ENCODE assay signal across 8 cellular contexts in the genomic region with DNA sequence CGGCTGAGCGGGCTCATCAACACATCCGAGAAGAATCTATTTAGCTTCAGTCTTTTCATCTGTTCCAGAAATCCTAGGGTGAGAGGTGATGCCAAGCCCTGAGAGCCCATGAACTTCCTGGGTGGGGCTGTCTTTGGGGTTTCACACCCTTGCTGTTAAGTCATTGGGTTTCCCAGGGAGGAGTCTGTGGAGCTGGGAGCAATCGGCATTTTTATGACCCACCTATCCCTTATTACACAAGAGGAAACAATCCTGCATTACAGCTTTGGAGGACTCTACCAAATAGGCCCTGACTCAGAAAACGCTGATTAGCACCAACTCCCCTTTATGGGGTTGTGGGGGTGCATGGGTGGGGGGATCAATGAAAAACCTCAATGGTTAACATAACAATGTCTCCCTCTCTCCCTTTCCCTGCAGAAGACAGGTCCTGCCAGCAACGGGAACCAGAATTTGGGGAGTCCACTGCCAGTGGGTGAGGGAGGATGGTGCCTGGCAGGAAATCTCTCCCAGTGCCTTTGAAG. TPM values are rescaled to one million over a fixed set of nuclear protein-coding genes. Genes with fewer than 3 reads are reported as not detected.
A peak's percentile ranks its signal among the peaks of the same experiment; 100 is the strongest.
DNase-seq lines count a peak whose midpoint lies in the region; ATAC-seq and TF ChIP-seq lines count a peak whose summit lies in the region.

No MANE protein-coding gene starts in this region.

- ATAC-seq in naive B cell (ENCODE audit: low read depth in 2 of 2): no peak
- ATAC-seq in GM19463 (IDR thresholded peaks at IDR 0.05; ENCODE audit: unreplicated experiment): no peak

- H3K36me3 ChIP-seq in BLaER1 (peaks cover 95% of the 10 kb centered on the region), HUES64 (ENCODE audit: insufficient read depth, low read length) (peaks cover 100% of the 10 kb centered on the region), colonic mucosa (peaks cover 47% of the 10 kb centered on the region), SK-N-SH (replicated peaks in 1 of 2; ENCODE audit: control insufficient read depth in 1 of 2, insufficient read depth in 2 of 2, low read length in 1 of 2) (peaks cover 25 to 75% of the 10 kb centered on the region in 2 experiments)

- CTCF ChIA-PET in SK-N-SH (lab: Yijun Ruan, JAX): interaction anchor here (1.1 to 1.6 kb wide), 3 partner anchors 9 to 552 kb away, joined by 3 read pairs; no protein-coding TSS in a partner anchor

- TF ChIP-seq CTCF in colonic mucosa (IDR thresholded peaks at IDR 0.05): no peak
- no peak for TF ChIP-seq CTCF in SK-N-SH (IDR thresholded peaks at IDR 0.05)

- peaks cover 44 to 55% of the 10 kb centered on the region in 2 donors for H3K36me3 Mint-ChIP-seq in naive B cell

- no peaks in the 10 kb centered on the region for H3K9me3 ChIP-seq in BLaER1
- H3K9me3 ChIP-seq in HUES64 (ENCODE audit: insufficient read depth, low read depth, low read length): no peaks in the 10 kb centered on the region
- no peaks in the 10 kb centered on the region for H3K9me3 ChIP-seq in colonic mucosa
- H3K9me3 ChIP-seq in SK-N-SH: no peaks in the 10 kb centered on the region

- H3K27ac ChIP-seq in BLaER1 (no peak overlapping the region; the same call in 1 of the 2 replicates), HUES64 (ENCODE audit: low read depth, low read length) (peak overlapping the region; percentile 41), colonic mucosa (peak overlapping the region; percentile 81), SK-N-SH (ENCODE audit: low read depth in 2 of 2, low read length in 1 of 2) (no peak overlapping the region)

- peak overlapping the region in 2 of 8 donors; percentile 43 to 52 for H3K4me3 Mint-ChIP-seq in naive B cell

- H3K27me3 Mint-ChIP-seq in naive B cell: no peaks in the 10 kb centered on the region

- POLR2A ChIA-PET in SK-N-SH (lab: Yijun Ruan, JAX): interaction anchor here (1.6 kb wide), 1 partner anchor 10 kb away, joined by 3 read pairs; no protein-coding TSS in a partner anchor

- WGBS in HUES64: 81% methylated on average over 5 of the region's 6 CpGs
- 85% methylated on average over 6 of the region's 6 CpGs for WGBS in SK-N-SH (ENCODE audit: low lambda C conversion rate)

- H3K4me1 Mint-ChIP-seq in naive B cell: peaks cover 16 to 56% (median 37%) of the 10 kb centered on the region in 3 donors

- H3F3A ChIP-seq in SK-N-SH (replicated peaks; ENCODE audit: insufficient read depth): no peaks in the 10 kb centered on the region

- H3K4me1 ChIP-seq in BLaER1: peaks cover 65% of the 10 kb centered on the region
- H3K4me1 ChIP-seq in HUES64 (ENCODE audit: insufficient read depth, low read length): no peaks in the 10 kb centered on the region
- peaks cover 13% of the 10 kb centered on the region for H3K4me1 ChIP-seq in colonic mucosa
- H3K4me1 ChIP-seq in SK-N-SH (ENCODE audit: control insufficient read depth in 1 of 2, insufficient read depth in 2 of 2, low read depth in 1 of 2, low read length in 1 of 2): no peaks in the 10 kb centered on the region; a peak in 1 of 4 replicates

- no peaks in the 10 kb centered on the region for H3K9me2 ChIP-seq in SK-N-SH

- no peak overlapping the region for H3K4me3 ChIP-seq in BLaER1
- no peak overlapping the region for H3K4me3 ChIP-seq in HUES64 (ENCODE audit: low read length)
- H3K4me3 ChIP-seq in colonic mucosa: no peak overlapping the region
- no peak overlapping the region for H3K4me3 ChIP-seq in SK-N-SH (ENCODE audit: low read depth in 2 of 2, low read length in 1 of 2)

- no peak for TF ChIP-seq EP300 in SK-N-SH (IDR thresholded peaks at IDR 0.05; ENCODE audit: borderline replicate concordance in 1 of 2, low read depth in 1 of 2, low read length in 1 of 2)

- H3K4me2 ChIP-seq in BLaER1 (peak overlapping the region; percentile 86), SK-N-SH (no peak overlapping the region)

- H4K20me1 ChIP-seq in BLaER1 (peaks cover 80% of the 10 kb centered on the region), SK-N-SH (ENCODE audit: insufficient read depth) (no peaks in the 10 kb centered on the region)

- H3K9ac ChIP-seq in BLaER1: no peak overlapping the region
- no peak overlapping the region for H3K9ac ChIP-seq in HUES64 (ENCODE audit: low read depth, low read length)
- peak overlapping the region in 1 of 2 donors; percentile 83 for H3K9ac ChIP-seq in colonic mucosa (ENCODE audit: low read depth in 2 of 2, low read length in 2 of 2)
- no peak overlapping the region for H3K9ac ChIP-seq in SK-N-SH

- intact Hi-C loops in colonic mucosa (cut with DNase I): no loop called here

- H3K27me3 ChIP-seq in BLaER1 (no peaks in the 10 kb centered on the region), HUES64 (ENCODE audit: insufficient read depth, low read length) (no peaks in the 10 kb centered on the region), colonic mucosa (no peaks in the 10 kb centered on the region), SK-N-SH (ENCODE audit: insufficient read depth) (no peaks in the 10 kb centered on the region)

- TF ChIP-seq RAD21 in SK-N-SH (IDR thresholded peaks at IDR 0.05; ENCODE audit: low read length): no peak

- peaks cover 0 to 5% (median 0%) of the 10 kb centered on the region in 7 donors for H3K9me3 Mint-ChIP-seq in naive B cell

- peaks cover 3% of the 10 kb centered on the region; the same call in 1 of the 2 replicates for H3K79me2 ChIP-seq in SK-N-SH (ENCODE audit: insufficient read depth)

- no peak overlapping the region for H2AFZ ChIP-seq in SK-N-SH (ENCODE audit: low read depth)

- peak; percentile 88 for DNase-seq in colonic mucosa
- DNase-seq in naive B cell: no peak
- no peak for DNase-seq in amygdala (lab: John Stamatoyannopoulos, UW)
- no peak for DNase-seq in SK-N-SH
- DNase-seq in NCI-H1092 (lab: John Stamatoyannopoulos, UW): no peak

- peak overlapping the region; percentile 54 to 94 (median 90) for H3K27ac Mint-ChIP-seq in naive B cell

TF ChIP-seq in SK-N-SH, 30 proteins besides CTCF, POLR2A, EP300 and RAD21:
- TF ChIP-seq FOXJ3 (CRISPR knock-in tag; IDR thresholded peaks at IDR 0.05): no peak
- TF ChIP-seq NFIC (IDR thresholded peaks at IDR 0.05; ENCODE audit: borderline replicate concordance): no peak
- TF ChIP-seq GABPA (IDR thresholded peaks at IDR 0.05; ENCODE audit: low read depth): no peak
- no peak for TF ChIP-seq SIN3A (IDR thresholded peaks at IDR 0.05; ENCODE audit: borderline replicate concordance, low read depth, low read length)
- TF ChIP-seq REST (IDR thresholded peaks at IDR 0.05; ENCODE audit: low read depth, low read length): no peak
- TF ChIP-seq MXI1 (IDR thresholded peaks at IDR 0.05; ENCODE audit: low read depth, low read length): no peak
- TF ChIP-seq TCF12 (IDR thresholded peaks at IDR 0.05): no peak
- no peak for TF ChIP-seq RXRA (IDR thresholded peaks at IDR 0.05; ENCODE audit: borderline replicate concordance, low read depth)
- no peak for TF ChIP-seq RCOR1 (IDR thresholded peaks at IDR 0.05; ENCODE audit: low read length)
- no peak for TF ChIP-seq RFX5 (IDR thresholded peaks at IDR 0.05; ENCODE audit: low read length)
- TF ChIP-seq SMC3 (IDR thresholded peaks at IDR 0.05; ENCODE audit: low read depth, low read length): no peak
- no peak for TF ChIP-seq YY1 (IDR thresholded peaks at IDR 0.05; ENCODE audit: low read depth)

RNA-seq across cellular contexts. Expression of gene EZR, which starts 46.3 kb away (rescaled TPM):
- 158 TPM for polyA plus RNA-seq in HUES64 (2013, experiment 1 of 2)
- 143 TPM for polyA plus RNA-seq in HUES64 (2013, experiment 2 of 2)
- total RNA-seq in colonic mucosa: 100 to 1,000 TPM; 257 to 424 TPM
- polyA plus RNA-seq in naive B cell (ENCODE audit: low read depth in 6 of 6) (100 to 1,000 TPM; 463 to 555 (median 516) TPM), SK-N-SH (2012; rRNA removed) (84.3 and 92.0 TPM in 2 replicates)
- 62.4 and 69.7 TPM in 2 replicates for polyA plus RNA-seq in SK-N-SH (2012; cell fraction: cytosol; rRNA removed)
- polyA plus RNA-seq in SK-N-SH (2012; cell fraction: nucleus; rRNA removed): 75.6 and 84.7 TPM in 2 replicates

Comparison
In these comparisons a context has a peak if more than half of its experiments do, and no peak if none do; other contexts are left out.
1. H3K27ac ChIP-seq: peak in HUES64 (single experiment) and colonic mucosa (single experiment); none in BLaER1 (single experiment) and SK-N-SH (0 of 2).